19 cellular contexts compared by ENCODE assay signal in genomic region chr17:46925185-46925858, GRCh38. TPM values are rescaled to one million over a fixed set of nuclear protein-coding genes. Genes with fewer than 3 reads are reported as not detected.
DNase-seq lines count a peak whose midpoint lies in the region; ATAC-seq, FAIRE-seq and TF ChIP-seq lines count a peak whose summit lies in the region.
"Had no signal": no experiment of that assay in that cellular context is flagged by ENCODE, and none has a peak within 500 bp of the region (broad histone marks: within the 10 kb centered on the region; RNA-seq: fewer than 3 reads in every experiment).

No MANE protein-coding gene starts in this region.

- no peaks in the 10 kb centered on the region for H3K27me3 Mint-ChIP-seq in activated T-cell treated with anti-CD3 and anti-CD28 coated beads, Interleukin-2, amount 50 U/mL, for 72 hours (ENCODE audit: low read depth)
- H3K27me3 Mint-ChIP-seq in stimulated activated memory B cell treated with anti-CD40 and anti-IgM and Interleukin-4, amounts not matched to agents 10 μg/mL and 1 μg/mL and 100 μg/mL, for 72 hours = no peaks in the 10 kb centered on the region
- H3K27me3 Mint-ChIP-seq: IgD-negative memory B cell had no signal

- H3K9me3 ChIP-seq in Peyer's patch = no peaks in the 10 kb centered on the region
- H3K9me3 ChIP-seq in keratinocyte (ENCODE audit: control insufficient read depth, low read depth, low read length) = no peaks in the 10 kb centered on the region
- H3K9me3 ChIP-seq: breast epithelium, vagina had no signal

- TF ChIP-seq POLR2A in Peyer's patch (IDR thresholded peaks at IDR 0.05) = peak in 1 of 2 donors; percentile 54

- no peak for DNase-seq in activated T-cell treated with anti-CD3 and anti-CD28 coated beads, Interleukin-2, amount 50 U/mL, for 72 hours
- no peak for DNase-seq in activated T-cell treated with anti-CD3 and anti-CD28 coated beads, Interleukin-2, amount 50 U/mL, for 48 hours
- DNase-seq in Peyer's patch (peak in 2 of 3 donors; percentile 10 to 72), keratinocyte (ENCODE audit: low read depth, low spot score) (no peak), NCI-H2107 treated with DMSO at 0.1 percent for 48 hours (lab: John Stamatoyannopoulos, UW; ENCODE audit: unreplicated experiment) (no peak), NCI-H2196 (lab: John Stamatoyannopoulos, UW; ENCODE audit: unreplicated experiment) (no peak)
- DNase-seq: activated CD4-positive, alpha-beta T cell treated with anti-CD3 and anti-CD28 coated beads for 1 hour; activated effector memory CD4-positive, alpha-beta T cell treated with Interleukin-2 at 50 U/mL for 16 hours; DMS79; foreskin melanocyte; NCI-H187; NCI-H748 treated with DMSO at 0.1 percent for 48 hours; stimulated activated CD4-positive, alpha-beta T cell treated with anti-CD3 and anti-CD28 coated beads, Interleukin-1b, Interleukin-23, amount 100 ng/mL, for 48 hours had no signal

- peaks cover 65% of the 10 kb centered on the region for H3K79me2 ChIP-seq in keratinocyte (ENCODE audit: control insufficient read depth, insufficient read depth, low read length)

- peak overlapping the region; percentile 61 for H3K27ac Mint-ChIP-seq in activated T-cell treated with anti-CD3 and anti-CD28 coated beads, Interleukin-2, amount 50 U/mL, for 72 hours
- peak overlapping the region; percentile 27 for H3K27ac Mint-ChIP-seq in stimulated activated memory B cell treated with anti-CD40 and anti-IgM and Interleukin-4, amounts not matched to agents 10 μg/mL and 1 μg/mL and 100 μg/mL, for 72 hours

- H3K36me3 ChIP-seq in Peyer's patch (peaks cover 0 to 11% (median 0%) of the 10 kb centered on the region in 3 donors), keratinocyte (ENCODE audit: control insufficient read depth in 2 of 2, extremely low read depth in 1 of 2, insufficient read depth in 2 of 2, low read length in 2 of 2) (peaks cover 4 to 5% of the 10 kb centered on the region in 2 experiments)
- H3K36me3 ChIP-seq: breast epithelium had no signal

- H3K4me2 ChIP-seq in keratinocyte (ENCODE audit: control insufficient read depth, extremely low read depth, insufficient read depth, low read depth, low read length) = peak overlapping the region; percentile 95

- ATAC-seq in activated T-cell treated with anti-CD3 and anti-CD28 coated beads, Interleukin-2, amount 50 U/mL, for 72 hours (replicated peaks in 1 of 2) = no peak
- no peak for ATAC-seq in stimulated activated memory B cell treated with anti-CD40 and anti-IgM and Interleukin-4, amounts not matched to agents 10 μg/mL and 1 μg/mL and 100 μg/mL, for 72 hours
- no peak for ATAC-seq in GM21360 (IDR thresholded peaks at IDR 0.05; ENCODE audit: unreplicated experiment)

- H3K4me1 Mint-ChIP-seq in activated T-cell treated with anti-CD3 and anti-CD28 coated beads, Interleukin-2, amount 50 U/mL, for 72 hours (ENCODE audit: low read depth) = peaks cover 50% of the 10 kb centered on the region
- H3K4me1 Mint-ChIP-seq in stimulated activated memory B cell treated with anti-CD40 and anti-IgM and Interleukin-4, amounts not matched to agents 10 μg/mL and 1 μg/mL and 100 μg/mL, for 72 hours = peaks cover 50% of the 10 kb centered on the region

- peak overlapping the region in 1 of 4 donors; percentile 81 for H3K4me3 ChIP-seq in Peyer's patch
- no peak overlapping the region for H3K4me3 ChIP-seq in keratinocyte (ENCODE audit: control insufficient read depth in 2 of 3, extremely low read depth in 1 of 3, insufficient read depth in 2 of 3, low read depth in 1 of 3, low read length in 3 of 3)
- H3K4me3 ChIP-seq: breast epithelium, vagina had no signal

- peaks cover 20% of the 10 kb centered on the region for H4K20me1 ChIP-seq in keratinocyte (ENCODE audit: control insufficient read depth, extremely low read depth, insufficient read depth, low read length)

- dilution Hi-C loops in keratinocyte (cut with MboI; ENCODE audit: extremely low pct_ligation_motif_present, low sequenced_read_pairs) = no loop called here

- TF ChIP-seq CTCF in Peyer's patch (IDR thresholded peaks at IDR 0.05) = no peak
- TF ChIP-seq CTCF in keratinocyte (optimal IDR thresholded peaks at IDR 0.05 in 1 of 3, IDR thresholded peaks at IDR 0.05 in 1 of 3, conservative IDR thresholded peaks at IDR 0.05 in 1 of 3; ENCODE audit: extremely low read depth in 1 of 3, insufficient read depth in 2 of 3, low read length in 3 of 3) = no peak

- H3K9ac ChIP-seq in keratinocyte (ENCODE audit: control insufficient read depth, extremely low read depth, insufficient read depth, low read length) = no peak overlapping the region

- peaks cover 6% of the 10 kb centered on the region for H3K9me1 ChIP-seq in keratinocyte (ENCODE audit: control insufficient read depth, extremely low read depth, insufficient read depth, low read length)

- H3K4me1 ChIP-seq in Peyer's patch (peaks cover 0 to 57% (median 4%) of the 10 kb centered on the region in 4 donors), keratinocyte (ENCODE audit: control insufficient read depth, extremely low read depth, insufficient read depth, low read length) (peaks cover 36% of the 10 kb centered on the region)
- H3K4me1 ChIP-seq: breast epithelium had no signal

- no peaks in the 10 kb centered on the region for H3K9me3 Mint-ChIP-seq in activated T-cell treated with anti-CD3 and anti-CD28 coated beads, Interleukin-2, amount 50 U/mL, for 72 hours
- H3K9me3 Mint-ChIP-seq in stimulated activated memory B cell treated with anti-CD40 and anti-IgM and Interleukin-4, amounts not matched to agents 10 μg/mL and 1 μg/mL and 100 μg/mL, for 72 hours = no peaks in the 10 kb centered on the region
- H3K9me3 Mint-ChIP-seq: IgD-negative memory B cell had no signal

- no peak overlapping the region for H2AFZ ChIP-seq in keratinocyte (ENCODE audit: control insufficient read depth, low read length)

- H3K4me3 Mint-ChIP-seq in activated T-cell treated with anti-CD3 and anti-CD28 coated beads, Interleukin-2, amount 50 U/mL, for 72 hours = peak overlapping the region; percentile 40 to 87
- no peak overlapping the region for H3K4me3 Mint-ChIP-seq in stimulated activated memory B cell treated with anti-CD40 and anti-IgM and Interleukin-4, amounts not matched to agents 10 μg/mL and 1 μg/mL and 100 μg/mL, for 72 hours

- H3K27me3 ChIP-seq in Peyer's patch = no peaks in the 10 kb centered on the region
- no peaks in the 10 kb centered on the region for H3K27me3 ChIP-seq in keratinocyte (ENCODE audit: control insufficient read depth, extremely low read depth, insufficient read depth, low read length)
- H3K27me3 ChIP-seq: breast epithelium, vagina had no signal

- H3K36me3 Mint-ChIP-seq in activated T-cell treated with anti-CD3 and anti-CD28 coated beads, Interleukin-2, amount 50 U/mL, for 72 hours (ENCODE audit: insufficient read depth in 2 of 2) = peaks cover 1 to 7% of the 10 kb centered on the region in 2 donors
- H3K36me3 Mint-ChIP-seq in stimulated activated memory B cell treated with anti-CD40 and anti-IgM and Interleukin-4, amounts not matched to agents 10 μg/mL and 1 μg/mL and 100 μg/mL, for 72 hours = peaks cover 4% of the 10 kb centered on the region
- H3K36me3 Mint-ChIP-seq: IgD-negative memory B cell had no signal

- no peak for FAIRE-seq in keratinocyte (lab: Jason Lieb, UNC)

- H3K27ac ChIP-seq in Peyer's patch = peak overlapping the region in 3 of 4 donors; percentile 20 to 81 (median 49)
- H3K27ac ChIP-seq in keratinocyte (ENCODE audit: control insufficient read depth, insufficient read depth, low read length) = no peak overlapping the region
- H3K27ac ChIP-seq: breast epithelium, vagina had no signal

RNA-seq across cellular contexts. Expression of gene GOSR2, which starts 2.4 kb away (rescaled TPM):
- total RNA-seq in activated T-cell treated with anti-CD3 and anti-CD28 coated beads, Interleukin-2, amount 50 U/mL, for 72 hours = 10 to 100 TPM; 41.3 to 45.9 TPM
- total RNA-seq in Peyer's patch = 100 to 1,000 TPM in 3 of 4 donors, 10 to 100 TPM in 1; 77.6 to 148 (median 121) TPM
- 48.6 to 52.4 TPM (median 51.8 TPM) in 3 replicates for polyA plus RNA-seq in keratinocyte
- 16.3 TPM for polyA plus RNA-seq in keratinocyte (2011; ENCODE audit: low read depth)
- 40.4 and 50.3 TPM in 2 replicates for polyA plus RNA-seq in keratinocyte (2011; cell fraction: cytosol; rRNA removed)
- 55.7 and 56.0 TPM in 2 replicates for polyA plus RNA-seq in keratinocyte (2011; cell fraction: nucleus; rRNA removed)
- 20.2 and 29.4 TPM in 2 replicates for polyA plus RNA-seq in keratinocyte (2012; ENCODE audit: low replicate concordance)
- 53.2 to 59.1 TPM (median 56.6 TPM) in 3 replicates for polyA minus RNA-seq in keratinocyte
- 24.4 TPM for polyA minus RNA-seq in keratinocyte (2011; cell fraction: cytosol; rRNA and poly(A)+ RNA removed)
- 24.7 and 37.7 TPM in 2 replicates for polyA minus RNA-seq in keratinocyte (2011; cell fraction: nucleus; rRNA and poly(A)+ RNA removed)

RNA-seq across cellular contexts. Expression of gene RPRML, which starts 53.7 kb away (rescaled TPM):
- not detected for total RNA-seq in activated T-cell treated with anti-CD3 and anti-CD28 coated beads, Interleukin-2, amount 50 U/mL, for 72 hours
- under 1 TPM in 1 of 4 donors, not detected in 3; 0.88 TPM for total RNA-seq in Peyer's patch
- polyA plus RNA-seq in keratinocyte = not detected in 3 replicates
- polyA plus RNA-seq in keratinocyte (2011; ENCODE audit: low read depth) = not detected
- not detected in 2 replicates for polyA plus RNA-seq in keratinocyte (2011; cell fraction: cytosol; rRNA removed)
- polyA plus RNA-seq in keratinocyte (2011; cell fraction: nucleus; rRNA removed) = not detected in 2 replicates
- polyA plus RNA-seq in keratinocyte (2012; ENCODE audit: low replicate concordance) = not detected in 2 replicates
- not detected in 3 replicates for polyA minus RNA-seq in keratinocyte
- polyA minus RNA-seq in keratinocyte (2011; cell fraction: cytosol; rRNA and poly(A)+ RNA removed) = not detected
- not detected in 2 replicates for polyA minus RNA-seq in keratinocyte (2011; cell fraction: nucleus; rRNA and poly(A)+ RNA removed)
- total RNA-seq: mucosa of gallbladder had no signal

Comparison
In these comparisons a context has a peak if more than half of its experiments do, and no peak if none do; other contexts are left out.
1. DNase-seq: peak in Peyer's patch (2 of 3); none in activated T-cell treated with anti-CD3 and anti-CD28 coated beads, Interleukin-2, amount 50 U/mL, for 72 hours (0 of 2), activated T-cell treated with anti-CD3 and anti-CD28 coated beads, Interleukin-2, amount 50 U/mL, for 48 hours (0 of 2), keratinocyte (single experiment), NCI-H2107 treated with DMSO at 0.1 percent for 48 hours (single experiment) and NCI-H2196 (single experiment).